11 cellular contexts compared by ENCODE assay signal in the genomic region with DNA sequence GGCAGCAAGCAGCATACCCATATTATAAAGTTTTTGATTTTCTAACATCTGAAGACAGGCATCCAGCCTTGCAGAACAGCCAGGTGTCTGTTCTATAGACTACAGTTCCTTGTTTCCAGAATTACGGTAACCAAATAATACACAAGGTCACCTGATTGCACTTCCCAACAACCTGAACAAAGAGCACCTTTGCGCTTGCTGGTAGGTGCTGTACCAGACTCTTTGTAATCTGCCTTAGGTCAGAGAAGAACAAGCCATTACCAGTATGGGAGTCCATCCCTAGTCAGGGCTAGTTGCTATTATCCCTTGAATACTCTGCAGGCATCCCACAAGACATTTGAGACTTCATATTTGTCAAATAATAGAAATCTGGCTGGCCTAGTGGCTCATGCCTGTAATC.
A peak's percentile ranks its signal among the peaks of the same experiment; 100 is the strongest.
DNase-seq lines count a peak whose midpoint lies in the region; ATAC-seq and TF ChIP-seq lines count a peak whose summit lies in the region.
"Had no signal": no experiment of that assay in that cellular context is flagged by ENCODE, and none has a peak within 500 bp of the region (broad histone marks: within the 10 kb centered on the region; RNA-seq: fewer than 3 reads in every experiment).

No MANE protein-coding gene starts in this region.

- peak overlapping the region; percentile 66 for H3K27ac ChIP-seq in colonic mucosa
- peak overlapping the region; percentile 31 to 73 (median 54) for H3K27ac ChIP-seq in upper lobe of left lung

- DNase-seq in NCI-H345 (lab: John Stamatoyannopoulos, UW) (peak; percentile 11), NCI-H345 treated with DMSO at 0.1 percent for 48 hours (lab: John Stamatoyannopoulos, UW; ENCODE audit: unreplicated experiment) (no peak), colonic mucosa (peak; percentile 31), upper lobe of left lung (no peak), inferior parietal cortex (ENCODE audit: extremely low spot score) (no peak), progenitor cell of endocrine pancreas (ENCODE audit: low spot score, unreplicated experiment) (no peak), SW480 (ENCODE audit: low spot score) (no peak)
- DNase-seq: NCI-H2107 had no signal

- H3K9me3 ChIP-seq in colonic mucosa (no peaks in the 10 kb centered on the region), upper lobe of left lung (no peaks in the 10 kb centered on the region)
- H3K9me3 ChIP-seq: MG63 had no signal

- no peak overlapping the region for H3K4me3 Mint-ChIP-seq in nephron
- no peak overlapping the region for H3K4me3 Mint-ChIP-seq in progenitor cell of endocrine pancreas (ENCODE audit: low read depth)

- no peak for TF ChIP-seq CTCF in colonic mucosa (IDR thresholded peaks at IDR 0.05)
- TF ChIP-seq CTCF in nephron (IDR thresholded peaks at IDR 0.05; ENCODE audit: unreplicated experiment in 3 of 3): no peak
- no peak for TF ChIP-seq CTCF in upper lobe of left lung (IDR thresholded peaks at IDR 0.05)
- no peak for TF ChIP-seq CTCF in progenitor cell of endocrine pancreas (IDR thresholded peaks at IDR 0.05; ENCODE audit: unreplicated experiment)

- peak in 1 of 2 donors; percentile 20 for ATAC-seq in upper lobe of left lung (ENCODE audit: low FRiP score in 2 of 2)

- TF ChIP-seq POLR2A in upper lobe of left lung (IDR thresholded peaks at IDR 0.05): no peak

- H3K4me1 Mint-ChIP-seq in nephron: peaks cover 48% of the 10 kb centered on the region
- H3K4me1 Mint-ChIP-seq in progenitor cell of endocrine pancreas (ENCODE audit: low read depth): peaks cover 10% of the 10 kb centered on the region

- 77 to 94% methylated on average over 2 of the region's 2 CpGs for WGBS in upper lobe of left lung, 2 donors

- no peak overlapping the region for H3K9ac ChIP-seq in colonic mucosa (ENCODE audit: low read depth in 2 of 2, low read length in 2 of 2)

- H3K36me3 ChIP-seq in colonic mucosa: no peaks in the 10 kb centered on the region
- H3K36me3 ChIP-seq in upper lobe of left lung: no peaks in the 10 kb centered on the region
- H3K36me3 ChIP-seq: MG63 had no signal

- no peaks in the 10 kb centered on the region for H3K9me3 Mint-ChIP-seq in nephron
- no peaks in the 10 kb centered on the region for H3K9me3 Mint-ChIP-seq in progenitor cell of endocrine pancreas (ENCODE audit: low read depth)

- peaks cover 12% of the 10 kb centered on the region for H3K4me1 ChIP-seq in colonic mucosa
- peaks cover 20 to 51% (median 30%) of the 10 kb centered on the region in 4 donors for H3K4me1 ChIP-seq in upper lobe of left lung

- H3K27me3 ChIP-seq in colonic mucosa: no peaks in the 10 kb centered on the region
- no peaks in the 10 kb centered on the region for H3K27me3 ChIP-seq in upper lobe of left lung
- H3K27me3 ChIP-seq: MG63 had no signal

- no peaks in the 10 kb centered on the region for H3K27me3 Mint-ChIP-seq in nephron (ENCODE audit: low read depth)
- no peaks in the 10 kb centered on the region for H3K27me3 Mint-ChIP-seq in progenitor cell of endocrine pancreas

- H3K36me3 Mint-ChIP-seq in nephron (ENCODE audit: low read depth) (no peaks in the 10 kb centered on the region), progenitor cell of endocrine pancreas (ENCODE audit: insufficient read depth) (no peaks in the 10 kb centered on the region)

- peak overlapping the region in 2 of 3 experiments; percentile 18 to 22 for H3K27ac Mint-ChIP-seq in nephron
- H3K27ac Mint-ChIP-seq in progenitor cell of endocrine pancreas: no peak overlapping the region

- intact Hi-C loops in colonic mucosa (cut with DNase I): no loop called here

- no peak overlapping the region for H3K4me3 ChIP-seq in colonic mucosa
- no peak overlapping the region for H3K4me3 ChIP-seq in upper lobe of left lung
- H3K4me3 ChIP-seq: lung, MG63 had no signal

- TF ChIP-seq EP300 in upper lobe of left lung (IDR thresholded peaks at IDR 0.05): no peak

Comparison
In these comparisons a context has a peak if more than half of its experiments do, and no peak if none do; other contexts are left out.
1. DNase-seq: peak in NCI-H345 (single experiment) and colonic mucosa (single experiment); none in NCI-H345 treated with DMSO at 0.1 percent for 48 hours (single experiment), upper lobe of left lung (0 of 2), inferior parietal cortex (single experiment), progenitor cell of endocrine pancreas (single experiment) and SW480 (single experiment).